9 cellular contexts compared by ENCODE assay signal in the genomic region with DNA sequence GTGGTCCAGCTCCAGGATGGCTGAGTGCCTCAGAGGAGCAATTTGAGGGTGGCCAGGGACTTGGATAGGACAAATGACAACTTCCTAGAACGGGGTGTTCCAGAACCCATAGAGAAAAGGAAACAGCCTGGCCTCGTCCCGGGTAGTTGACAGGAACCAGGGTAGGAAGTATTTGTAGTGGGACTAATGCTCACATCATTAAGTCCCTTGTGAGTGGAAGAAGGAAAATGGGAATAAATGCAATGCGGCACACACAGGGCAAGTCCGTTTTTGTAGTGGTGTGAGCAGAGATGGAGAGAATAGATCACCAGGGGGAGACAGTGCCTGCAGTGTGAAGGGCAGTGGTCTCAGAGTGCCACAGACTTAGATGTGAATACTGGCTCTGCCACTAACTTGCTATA. TPM values are rescaled to one million over a fixed set of nuclear protein-coding genes. Genes with fewer than 3 reads are reported as not detected.
A peak's percentile ranks its signal among the peaks of the same experiment; 100 is the strongest.
DNase-seq lines count a peak whose midpoint lies in the region; ATAC-seq and TF ChIP-seq lines count a peak whose summit lies in the region.
"Had no signal": no experiment of that assay in that cellular context is flagged by ENCODE, and none has a peak within 500 bp of the region (broad histone marks: within the 10 kb centered on the region; RNA-seq: fewer than 3 reads in every experiment).

No MANE protein-coding gene starts in this region.

- no peak overlapping the region for H3K4me3 ChIP-seq in LNCaP clone FGC (ENCODE audit: low read depth, low read length)
- no peak overlapping the region for H3K4me3 ChIP-seq in breast epithelium
- no peak overlapping the region for H3K4me3 ChIP-seq in lower lobe of right lung
- H3K4me3 ChIP-seq: SJSA1 had no signal

- no peaks in the 10 kb centered on the region for H3K4me1 ChIP-seq in breast epithelium
- H3K4me1 ChIP-seq in lower lobe of right lung, result peaks cover 30% of the 10 kb centered on the region
- H3K4me1 ChIP-seq: SJSA1 had no signal

- H3K9me3 ChIP-seq in breast epithelium (no peaks in the 10 kb centered on the region), lower lobe of right lung (no peaks in the 10 kb centered on the region)
- H3K9me3 ChIP-seq: SJSA1 had no signal

- TF ChIP-seq CTCF in LNCaP clone FGC (IDR thresholded peaks at IDR 0.05; ENCODE audit: control insufficient read depth, extremely low read depth, insufficient read depth), result peak; percentile 22; the same call in 1 of the 2 replicates
- TF ChIP-seq CTCF in breast epithelium (IDR thresholded peaks at IDR 0.05), result peak in 1 of 3 donors; percentile 36
- TF ChIP-seq CTCF in lower lobe of right lung (IDR thresholded peaks at IDR 0.05), result peak; percentile 45

- ATAC-seq in lower lobe of right lung, result peak; percentile 37 to 50
- ATAC-seq in HG03521 (IDR thresholded peaks at IDR 0.05; ENCODE audit: unreplicated experiment), result no peak
- ATAC-seq in HG02642 (IDR thresholded peaks at IDR 0.05; ENCODE audit: poor library complexity, unreplicated experiment), result no peak

- intact Hi-C loops in breast epithelium (cut with DNase I; ENCODE audit: low total_unique reads) (loop anchor here (10.0 kb wide), 1 partner anchor 346 kb away; a partner anchor contains a TSS), lower lobe of right lung (cut with DNase I) (no loop called here), posterior vena cava (cut with DNase I) (loop anchor here (5.0 kb wide), 2 partner anchors 338 to 343 kb away; a partner anchor contains a TSS)

- H3K27me3 ChIP-seq in breast epithelium (no peaks in the 10 kb centered on the region), lower lobe of right lung (ENCODE audit: low read depth) (peaks cover 2% of the 10 kb centered on the region)
- H3K27me3 ChIP-seq: SJSA1 had no signal

- DNase-seq in ELF-1 (ENCODE audit: low read depth, low spot score), result peak; percentile 69
- no peak for DNase-seq in LNCaP clone FGC (ENCODE audit: low read depth)
- DNase-seq in breast epithelium (ENCODE audit: low spot score in 2 of 2), result no peak
- no peak for DNase-seq in lower lobe of right lung
- no peak for DNase-seq in posterior vena cava (ENCODE audit: low spot score)
- DNase-seq in COLO668 (lab: John Stamatoyannopoulos, UW; ENCODE audit: unreplicated experiment), result no peak

- H3K36me3 ChIP-seq in breast epithelium (no peaks in the 10 kb centered on the region), lower lobe of right lung (no peaks in the 10 kb centered on the region)
- H3K36me3 ChIP-seq: SJSA1 had no signal

- H3K27ac ChIP-seq in breast epithelium (peak overlapping the region; percentile 33 to 62), lower lobe of right lung (no peak overlapping the region)
- H3K27ac ChIP-seq: SJSA1 had no signal

- TF ChIP-seq POLR2A in breast epithelium (IDR thresholded peaks at IDR 0.05), result no peak

RNA-seq across cellular contexts. Expression of a gene that starts 19.6 kb away (rescaled TPM):
- total RNA-seq in breast epithelium (100 to 1,000 TPM in 1 of 3 donors, 10 to 100 TPM in 2; 27.4 to 170 (median 46.9) TPM), lower lobe of right lung (5.2 TPM), posterior vena cava (10 to 100 TPM; 17.0 to 19.2 TPM)

Comparison
In these comparisons a context has a peak if more than half of its experiments do, and no peak if none do; other contexts are left out.
1. ATAC-seq: peak in lower lobe of right lung (2 of 2); none in HG03521 (single experiment) and HG02642 (single experiment).